Comparison of ENCODE assay signal across 15 cellular contexts in the genomic region with DNA sequence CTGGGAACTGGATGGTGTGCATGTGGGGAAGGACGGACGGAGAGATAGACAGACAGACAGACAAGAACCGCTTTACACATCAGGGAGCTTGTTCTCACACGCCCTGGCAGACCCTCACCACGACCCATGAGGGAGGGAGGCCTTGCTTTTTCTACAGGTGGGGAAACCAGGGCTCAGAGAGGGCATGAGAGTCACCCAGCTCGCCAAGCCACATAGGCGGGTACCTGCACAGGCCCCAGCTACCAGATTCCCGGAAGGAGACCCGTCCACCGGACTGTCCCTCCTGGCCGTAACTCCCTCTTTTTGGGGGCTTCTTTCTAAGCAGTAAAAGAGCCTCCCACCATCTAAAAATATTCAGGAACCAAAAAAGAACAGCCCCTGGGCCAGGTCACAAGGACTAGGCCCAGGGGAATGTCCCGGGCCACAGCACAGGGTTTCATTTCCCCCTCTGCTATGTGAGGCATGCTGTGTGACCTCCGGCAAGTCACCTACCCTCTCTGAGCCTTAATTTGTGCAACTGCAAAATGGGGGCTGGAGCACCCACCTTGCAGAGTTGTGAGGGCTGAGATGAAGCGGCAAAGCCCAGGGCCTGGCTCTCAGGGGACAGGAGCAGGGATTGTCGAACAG.
DNase-seq lines count a peak whose midpoint lies in the region; ATAC-seq and TF ChIP-seq lines count a peak whose summit lies in the region.
"Had no signal": no experiment of that assay in that cellular context is flagged by ENCODE, and none has a peak within 500 bp of the region (broad histone marks: within the 10 kb centered on the region; RNA-seq: fewer than 3 reads in every experiment).

No MANE protein-coding gene starts in this region.

- H3K4me3 ChIP-seq in GM12875 (ENCODE audit: low read depth, low read length) (peak overlapping the region; percentile 21), Peyer's patch (no peak overlapping the region), testis (no peak overlapping the region)
- H3K4me3 ChIP-seq: GM23248, MG63, thoracic aorta had no signal

- H3K27me3 ChIP-seq in Peyer's patch = no peaks in the 10 kb centered on the region
- H3K27me3 ChIP-seq in testis = no peaks in the 10 kb centered on the region
- H3K27me3 ChIP-seq: brain microvascular endothelial cell, MG63 had no signal

- TF ChIP-seq POLR2A in Peyer's patch (IDR thresholded peaks at IDR 0.05) (no peak), testis (IDR thresholded peaks at IDR 0.05) (no peak)

- H3K36me3 Mint-ChIP-seq in naive B cell = peaks cover 4 to 5% of the 10 kb centered on the region in 2 donors
- H3K36me3 Mint-ChIP-seq in activated CD4-positive, alpha-beta T cell treated with anti-CD3 and anti-CD28 coated beads, Interleukin-2, amount 10 ng/mL, durations not matched to agents 24 days and 14 days (ENCODE audit: low read depth) = no peaks in the 10 kb centered on the region
- H3K36me3 Mint-ChIP-seq in Calu3 (ENCODE audit: insufficient read depth, unreplicated experiment) = peaks cover 6% of the 10 kb centered on the region

- no peaks in the 10 kb centered on the region for H3K9me3 ChIP-seq in Peyer's patch
- no peaks in the 10 kb centered on the region for H3K9me3 ChIP-seq in testis
- H3K9me3 ChIP-seq: MG63, thoracic aorta had no signal

- peaks cover 50 to 76% (median 70%) of the 10 kb centered on the region in 3 donors for H3K4me1 Mint-ChIP-seq in naive B cell
- H3K4me1 Mint-ChIP-seq in activated CD4-positive, alpha-beta T cell treated with anti-CD3 and anti-CD28 coated beads, Interleukin-2, amount 10 ng/mL, durations not matched to agents 24 days and 14 days = no peaks in the 10 kb centered on the region
- no peaks in the 10 kb centered on the region for H3K4me1 Mint-ChIP-seq in Calu3 (ENCODE audit: low read depth, unreplicated experiment)

- 88 to 96% methylated on average over 14 to 15 of the region's 15 CpGs for WGBS in testis, 2 donors

- TF ChIP-seq CTCF in GM12875 (IDR thresholded peaks at IDR 0.05; ENCODE audit: borderline replicate concordance, insufficient read depth, low read depth, low read length) (no peak), Peyer's patch (IDR thresholded peaks at IDR 0.05) (no peak), Calu3 (IDR thresholded peaks at IDR 0.05; ENCODE audit: unreplicated experiment) (no peak), testis (IDR thresholded peaks at IDR 0.05) (no peak)

- H3K9me3 Mint-ChIP-seq in naive B cell = no peaks in the 10 kb centered on the region
- no peaks in the 10 kb centered on the region for H3K9me3 Mint-ChIP-seq in activated CD4-positive, alpha-beta T cell treated with anti-CD3 and anti-CD28 coated beads, Interleukin-2, amount 10 ng/mL, durations not matched to agents 24 days and 14 days
- H3K9me3 Mint-ChIP-seq in Calu3 (ENCODE audit: low read depth, unreplicated experiment) = no peaks in the 10 kb centered on the region

- H3K4me1 ChIP-seq in Peyer's patch (peaks cover 0 to 8% (median 0%) of the 10 kb centered on the region in 4 donors), testis (peaks cover 4% of the 10 kb centered on the region)

- peak overlapping the region; percentile 82 to 100 (median 99) for H3K27ac Mint-ChIP-seq in naive B cell
- H3K27ac Mint-ChIP-seq in activated CD4-positive, alpha-beta T cell treated with anti-CD3 and anti-CD28 coated beads, Interleukin-2, amount 10 ng/mL, durations not matched to agents 24 days and 14 days = no peak overlapping the region
- no peak overlapping the region for H3K27ac Mint-ChIP-seq in Calu3 (ENCODE audit: unreplicated experiment)

- no peaks in the 10 kb centered on the region for H3K27me3 Mint-ChIP-seq in naive B cell
- H3K27me3 Mint-ChIP-seq in activated CD4-positive, alpha-beta T cell treated with anti-CD3 and anti-CD28 coated beads, Interleukin-2, amount 10 ng/mL, durations not matched to agents 24 days and 14 days = no peaks in the 10 kb centered on the region
- no peaks in the 10 kb centered on the region for H3K27me3 Mint-ChIP-seq in Calu3 (ENCODE audit: unreplicated experiment)

- H3K27ac ChIP-seq in Peyer's patch = peak overlapping the region in 1 of 4 donors; percentile 67
- no peak overlapping the region for H3K27ac ChIP-seq in testis
- H3K27ac ChIP-seq: brain microvascular endothelial cell, GM23248, thoracic aorta had no signal

- intact Hi-C loops in activated CD4-positive, alpha-beta T cell treated with anti-CD3 and anti-CD28 coated beads, Interleukin-2, amount 10 ng/mL, durations not matched to agents 24 days and 14 days (cut with micrococcal nuclease) = no loop called here
- intact Hi-C loops in Calu3 (cut with micrococcal nuclease; ENCODE audit: unreplicated experiment) = no loop called here
- intact Hi-C loops in testis (cut with DNase I; ENCODE audit: low total_unique reads) = no loop called here

- peak in 2 of 3 donors; percentile 59 for DNase-seq in Peyer's patch
- DNase-seq in naive B cell = peak; percentile 72
- DNase-seq in DMS53 (lab: John Stamatoyannopoulos, UW) = no peak
- no peak for DNase-seq in activated CD4-positive, alpha-beta T cell treated with anti-CD3 and anti-CD28 coated beads, Interleukin-2, amount 10 ng/mL, durations not matched to agents 24 days and 14 days
- DNase-seq in Calu3 = no peak
- no peak for DNase-seq in testis
- DNase-seq: brain microvascular endothelial cell; GM23248; hippocampal formation; MG63; NCI-H226; stimulated activated CD4-positive, alpha-beta T cell treated with anti-CD3 and anti-CD28 coated beads, Interleukin-4, amount 100 ng/mL, for 4 hours had no signal

- ATAC-seq in GM21576 (IDR thresholded peaks at IDR 0.05; ENCODE audit: unreplicated experiment) (peak; percentile 55), naive B cell (ENCODE audit: low read depth in 2 of 2) (peak; percentile 76 to 78)

- H3K36me3 ChIP-seq in Peyer's patch (peaks cover 0 to 2% (median 0%) of the 10 kb centered on the region in 3 donors), testis (ENCODE audit: low read depth, missing control alignments) (no peaks in the 10 kb centered on the region)
- H3K36me3 ChIP-seq: brain microvascular endothelial cell, thoracic aorta had no signal

- CTCF ChIA-PET in Calu3 (lab: Charles Lee) = interaction anchor here (0.6 kb wide), 1 partner anchor 50 kb away, joined by 5 read pairs; no protein-coding TSS in a partner anchor

- BruUV-seq in Calu3 (replicated peaks; lab: Mats Ljungman, UMichigan) = no TSS peak

- peak overlapping the region; percentile 72 to 89 (median 82) for H3K4me3 Mint-ChIP-seq in naive B cell
- H3K4me3 Mint-ChIP-seq in activated CD4-positive, alpha-beta T cell treated with anti-CD3 and anti-CD28 coated beads, Interleukin-2, amount 10 ng/mL, durations not matched to agents 24 days and 14 days = no peak overlapping the region
- no peak overlapping the region for H3K4me3 Mint-ChIP-seq in Calu3 (ENCODE audit: low read depth, unreplicated experiment)

Comparison
In these comparisons a context has a peak if more than half of its experiments do, and no peak if none do; other contexts are left out.
1. DNase-seq: peak in Peyer's patch (2 of 3) and naive B cell (single experiment); none in DMS53 (single experiment), activated CD4-positive, alpha-beta T cell treated with anti-CD3 and anti-CD28 coated beads, Interleukin-2, amount 10 ng/mL, durations not matched to agents 24 days and 14 days (single experiment), Calu3 (single experiment) and testis (single experiment).
2. H3K27ac Mint-ChIP-seq: peak in naive B cell (6 of 6); none in activated CD4-positive, alpha-beta T cell treated with anti-CD3 and anti-CD28 coated beads, Interleukin-2, amount 10 ng/mL, durations not matched to agents 24 days and 14 days (single experiment) and Calu3 (single experiment).
3. H3K4me3 Mint-ChIP-seq: peak in naive B cell (8 of 8); none in activated CD4-positive, alpha-beta T cell treated with anti-CD3 and anti-CD28 coated beads, Interleukin-2, amount 10 ng/mL, durations not matched to agents 24 days and 14 days (single experiment) and Calu3 (single experiment).